Comparison of ENCODE assay signal across 8 cellular contexts in the genomic region with DNA sequence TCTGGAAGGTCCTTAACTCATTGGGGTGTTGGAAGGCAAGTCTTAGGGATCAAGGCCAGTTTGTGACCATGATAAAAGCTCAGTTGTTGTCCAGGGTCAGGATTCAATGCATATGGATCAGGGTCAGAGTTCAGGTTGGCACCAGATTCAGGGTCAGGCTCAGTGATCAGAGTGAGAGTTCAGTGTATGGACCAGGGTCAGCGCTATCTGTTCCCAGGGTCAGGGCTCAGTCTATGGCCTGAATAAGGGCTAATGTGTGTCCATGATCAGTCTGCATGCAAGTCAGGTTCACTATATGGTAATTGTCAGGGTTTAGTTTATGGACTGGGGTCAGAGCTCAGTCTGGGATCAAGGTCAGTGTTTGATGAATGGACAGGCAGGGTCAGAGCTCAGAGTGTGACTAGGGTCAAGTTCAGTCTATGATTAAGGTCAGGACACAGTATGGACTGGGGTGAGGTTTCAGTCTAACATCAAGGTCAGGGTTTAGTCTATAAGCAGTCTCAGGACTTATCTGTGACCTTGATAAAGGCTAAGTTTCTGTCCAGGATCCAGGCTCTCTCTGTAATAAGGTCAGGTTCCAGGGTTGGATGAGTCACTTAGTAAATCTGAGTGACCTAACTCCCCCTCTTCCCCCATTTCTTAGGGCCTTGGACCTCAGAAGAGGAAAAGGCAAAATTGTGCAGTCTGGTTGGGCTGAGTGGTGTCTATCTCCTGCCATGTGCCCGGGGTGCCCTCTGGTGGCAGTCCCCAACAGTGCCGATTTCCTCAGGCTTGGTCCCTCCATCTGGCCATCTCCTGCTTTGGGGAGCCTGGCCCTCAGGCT. TPM values are rescaled to one million over a fixed set of nuclear protein-coding genes. Genes with fewer than 3 reads are reported as not detected.
DNase-seq lines count a peak whose midpoint lies in the region; ATAC-seq, FAIRE-seq and TF ChIP-seq lines count a peak whose summit lies in the region.

No MANE protein-coding gene starts in this region.

- H3K27ac ChIP-seq in SJCRH30 (no peak overlapping the region), gastroesophageal sphincter (no peak overlapping the region), pancreas (no peak overlapping the region), upper lobe of left lung (no peak overlapping the region)

- H3K27me3 ChIP-seq in SJCRH30 = peaks cover 57% of the 10 kb centered on the region
- H3K27me3 ChIP-seq in gastroesophageal sphincter = peaks cover 51% of the 10 kb centered on the region
- H3K27me3 ChIP-seq in pancreas = no peaks in the 10 kb centered on the region
- H3K27me3 ChIP-seq in upper lobe of left lung = no peaks in the 10 kb centered on the region

- intact Hi-C loops in pancreas (cut with DNase I) = loop anchor here in 2 of 3 donors (2.0 to 5.0 kb wide), 3 partner anchors 45 to 81 kb away; no protein-coding TSS in a partner anchor

- no peak for TF ChIP-seq EP300 in gastroesophageal sphincter (IDR thresholded peaks at IDR 0.05)
- TF ChIP-seq EP300 in upper lobe of left lung (IDR thresholded peaks at IDR 0.05) = no peak

- ATAC-seq in gastroesophageal sphincter (peak; percentile 82), pancreas (peak; percentile 87 to 93 (median 92)), upper lobe of left lung (ENCODE audit: low FRiP score in 2 of 2) (peak; percentile 85 to 91)

- 0% methylated on average over 2 of the region's 3 CpGs; no CpG with 5 or more reads in 1 of the 2 donors for WGBS in gastroesophageal sphincter (ENCODE audit: low coverage in 1 of 2), 2 donors
- 31% methylated on average over 3 of the region's 3 CpGs for WGBS in pancreas, 2 donors
- WGBS in upper lobe of left lung, 2 donors = 0 to 33% methylated on average over 2 to 3 of the region's 3 CpGs

- no peak for FAIRE-seq in pancreas (lab: Jason Lieb, UNC)

- H3K36me3 ChIP-seq in SJCRH30 (no peaks in the 10 kb centered on the region), gastroesophageal sphincter (no peaks in the 10 kb centered on the region), pancreas (no peaks in the 10 kb centered on the region), upper lobe of left lung (no peaks in the 10 kb centered on the region)

- no peak for TF ChIP-seq POLR2A in gastroesophageal sphincter (IDR thresholded peaks at IDR 0.05)
- no peak for TF ChIP-seq POLR2A in upper lobe of left lung (IDR thresholded peaks at IDR 0.05)

- H3K4me1 ChIP-seq in SJCRH30 = peaks cover 24% of the 10 kb centered on the region
- peaks cover 0 to 8% (median under 1%) of the 10 kb centered on the region in 3 donors for H3K4me1 ChIP-seq in gastroesophageal sphincter
- H3K4me1 ChIP-seq in pancreas = no peaks in the 10 kb centered on the region
- peaks cover under 1 to 8% (median 5%) of the 10 kb centered on the region in 4 donors for H3K4me1 ChIP-seq in upper lobe of left lung

- DNase-seq in 8988T = peak; percentile 81
- DNase-seq in Kasumi-1 (lab: John Stamatoyannopoulos, UW) = peak; percentile 57 to 84
- DNase-seq in SJCRH30 = peak; percentile 79 to 89
- peak; percentile 89 for DNase-seq in activated effector memory CD4-positive, alpha-beta T cell treated with anti-CD3 and anti-CD28 coated beads, Interleukin-2, amount 50 U/mL, for 16 hours
- peak; percentile 67 to 87 (median 85) for DNase-seq in pancreas
- DNase-seq in upper lobe of left lung = peak in 1 of 2 donors; percentile 79

- H3K4me3 ChIP-seq in GM12875 (ENCODE audit: low read depth, low read length) (no peak overlapping the region), SJCRH30 (no peak overlapping the region), gastroesophageal sphincter (no peak overlapping the region), pancreas (no peak overlapping the region), upper lobe of left lung (no peak overlapping the region)

- H3K9me3 ChIP-seq in SJCRH30 (replicated peaks) (no peaks in the 10 kb centered on the region), gastroesophageal sphincter (no peaks in the 10 kb centered on the region), pancreas (no peaks in the 10 kb centered on the region), upper lobe of left lung (no peaks in the 10 kb centered on the region)

- TF ChIP-seq CTCF in GM12875 (IDR thresholded peaks at IDR 0.05; ENCODE audit: borderline replicate concordance, insufficient read depth, low read depth, low read length) = peak; percentile 97
- peak in 3 of 4 experiments; percentile 86 to 98 (median 90) for TF ChIP-seq CTCF in gastroesophageal sphincter (IDR thresholded peaks at IDR 0.05)
- TF ChIP-seq CTCF in pancreas (IDR thresholded peaks at IDR 0.05) = peak; percentile 80 to 89 (median 84)
- TF ChIP-seq CTCF in upper lobe of left lung (IDR thresholded peaks at IDR 0.05) = peak; percentile 85 to 94 (median 92)

RNA-seq across cellular contexts. Expression of a gene that starts 23.8 kb away (rescaled TPM):
- 0.12 and 0.25 TPM in 2 replicates for total RNA-seq in SJCRH30 (2014; rRNA removed; shearing (Covaris generic))
- not detected for total RNA-seq in gastroesophageal sphincter
- not detected for total RNA-seq in pancreas
- not detected for polyA plus RNA-seq in pancreas
- total RNA-seq in upper lobe of left lung = not detected

RNA-seq across cellular contexts. Expression of a gene that starts 38.0 kb away (rescaled TPM):
- total RNA-seq in SJCRH30 (2014; rRNA removed; shearing (Covaris generic)) = not detected in 2 replicates
- not detected for total RNA-seq in gastroesophageal sphincter
- not detected for total RNA-seq in pancreas
- not detected for polyA plus RNA-seq in pancreas
- total RNA-seq in upper lobe of left lung = not detected
